ENCODE assay signal across 33 cellular contexts in genomic region chr16:1626776-1627175, GRCh38.
"Had no signal": no experiment of that assay in that cellular context is flagged by ENCODE, and none has a peak within 500 bp of the region (broad histone marks: within the 10 kb centered on the region; RNA-seq: fewer than 3 reads in every experiment).

No MANE protein-coding gene starts in this region.

- DNase-seq: heart left ventricle; hypothalamus; immature natural killer cell; kidney; left colon; lower lobe of right lung; mammary epithelial cell; mesendoderm; mucosa of descending colon; naive thymus-derived CD4-positive, alpha-beta T cell; nucleus accumbens; pancreas; retina; stimulated activated CD4-positive, alpha-beta T cell treated with anti-CD3 and anti-CD28 coated beads, Interleukin-12 subunit alpha, Interleukin-12 subunit beta, amount 100 ng/mL, for 4 hours; stimulated activated CD4-positive, alpha-beta T cell treated with anti-CD3 and anti-CD28 coated beads, Interleukin-15, amount 100 ng/mL, for 24 hours; stimulated activated CD4-positive, alpha-beta T cell treated with anti-CD3 and anti-CD28 coated beads, Interleukin-2, amount 100 ng/mL, for 24 hours; stimulated activated CD4-positive, alpha-beta T cell treated with anti-CD3 and anti-CD28 coated beads, Interleukin-4, amount 100 ng/mL, for 4 hours; stimulated activated CD8-positive, alpha-beta memory T cell treated with anti-CD3 and anti-CD28 coated beads, Interleukin-4, amount 100 ng/mL, for 48 hours; stimulated activated naive CD4-positive, alpha-beta T cell; upper lobe of left lung had no signal

- H3K4me1 ChIP-seq: left lung, lower lobe of right lung, suprapubic skin, vagina had no signal

- H3K9me3 ChIP-seq: heart left ventricle, left lung, lower lobe of right lung, mucosa of descending colon, pancreas, prostate gland, suprapubic skin, thoracic aorta, tibial nerve, upper lobe of left lung, vagina had no signal

- H3K4me1 Mint-ChIP-seq: mesothelial cell of epicardium had no signal

- ATAC-seq: heart left ventricle; left colon; left lung; lower lobe of right lung; mucosa of descending colon; naive thymus-derived CD4-positive, alpha-beta T cell; natural killer cell treated with Interleukin-12 subunit alpha and Interleukin-12 subunit beta and Interleukin-15 and Interleukin-18, amount 100 ng/mL, for 72 hours; pancreas; right cardiac atrium; sciatic nerve had no signal

- H3K27me3 ChIP-seq: heart left ventricle, left lung, pancreas, suprapubic skin, tibial nerve, upper lobe of left lung, vagina had no signal

- H3K27me3 Mint-ChIP-seq: naive thymus-derived CD4-positive, alpha-beta T cell; natural killer cell treated with Interleukin-12 subunit alpha and Interleukin-12 subunit beta and Interleukin-15 and Interleukin-18, amount 100 ng/mL, for 72 hours; stimulated activated naive CD8-positive, alpha-beta T cell treated with anti-CD3 and anti-CD28 coated beads, Interleukin-15, Interleukin-2, amounts not matched to agents 100 ng/mL and 50 ng/mL, for 24 hours had no signal

- H3K27ac Mint-ChIP-seq: mesothelial cell of epicardium; natural killer cell treated with Interleukin-12 subunit alpha and Interleukin-12 subunit beta and Interleukin-15 and Interleukin-18, amount 100 ng/mL, for 72 hours; stimulated activated naive CD8-positive, alpha-beta T cell treated with anti-CD3 and anti-CD28 coated beads, Interleukin-15, Interleukin-2, amounts not matched to agents 100 ng/mL and 50 ng/mL, for 24 hours had no signal

- H3K9me3 Mint-ChIP-seq: immature natural killer cell; mesothelial cell of epicardium; natural killer cell treated with Interleukin-12 subunit alpha and Interleukin-12 subunit beta and Interleukin-15 and Interleukin-18, amount 100 ng/mL, for 72 hours; neural crest cell; stimulated activated naive CD8-positive, alpha-beta T cell treated with anti-CD3 and anti-CD28 coated beads, Interleukin-15, Interleukin-2, amounts not matched to agents 100 ng/mL and 50 ng/mL, for 24 hours had no signal

- H3K27ac ChIP-seq: left lung, lower lobe of right lung, pancreas, prostate gland, skin epidermis, suprapubic skin, thoracic aorta, tibial nerve, upper lobe of left lung, vagina had no signal

- H3K4me3 Mint-ChIP-seq: immature natural killer cell; mesothelial cell of epicardium; naive thymus-derived CD4-positive, alpha-beta T cell; natural killer cell treated with Interleukin-12 subunit alpha and Interleukin-12 subunit beta and Interleukin-15 and Interleukin-18, amount 100 ng/mL, for 72 hours; neural crest cell; stimulated activated naive CD8-positive, alpha-beta T cell treated with anti-CD3 and anti-CD28 coated beads, Interleukin-15, Interleukin-2, amounts not matched to agents 100 ng/mL and 50 ng/mL, for 24 hours had no signal

- H3K4me3 ChIP-seq: heart left ventricle, left lung, lower lobe of right lung, mucosa of descending colon, pancreas, prostate gland, skin epidermis, suprapubic skin, thoracic aorta, tibial nerve, upper lobe of left lung, vagina had no signal
